Comparison of ENCODE assay signal across 1 cellular context in genomic region chr1:155688318-155689121, GRCh38.
TF ChIP-seq lines count a peak whose summit lies in the region.

DAP3 (plus strand) TSS chr1:155689091; CDS start chr1:155709780, 20,689 bp downstream.
A gene with protein sequence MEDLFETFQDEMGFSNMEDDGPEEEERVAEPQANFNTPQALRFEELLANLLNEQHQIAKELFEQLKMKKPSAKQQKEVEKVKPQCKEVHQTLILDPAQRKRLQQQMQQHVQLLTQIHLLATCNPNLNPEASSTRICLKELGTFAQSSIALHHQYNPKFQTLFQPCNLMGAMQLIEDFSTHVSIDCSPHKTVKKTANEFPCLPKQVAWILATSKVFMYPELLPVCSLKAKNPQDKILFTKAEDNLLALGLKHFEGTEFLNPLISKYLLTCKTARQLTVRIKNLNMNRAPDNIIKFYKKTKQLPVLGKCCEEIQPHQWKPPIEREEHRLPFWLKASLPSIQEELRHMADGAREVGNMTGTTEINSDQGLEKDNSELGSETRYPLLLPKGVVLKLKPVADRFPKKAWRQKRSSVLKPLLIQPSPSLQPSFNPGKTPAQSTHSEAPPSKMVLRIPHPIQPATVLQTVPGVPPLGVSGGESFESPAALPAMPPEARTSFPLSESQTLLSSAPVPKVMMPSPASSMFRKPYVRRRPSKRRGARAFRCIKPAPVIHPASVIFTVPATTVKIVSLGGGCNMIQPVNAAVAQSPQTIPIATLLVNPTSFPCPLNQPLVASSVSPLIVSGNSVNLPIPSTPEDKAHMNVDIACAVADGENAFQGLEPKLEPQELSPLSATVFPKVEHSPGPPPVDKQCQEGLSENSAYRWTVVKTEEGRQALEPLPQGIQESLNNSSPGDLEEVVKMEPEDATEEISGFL (minus strand): TSS chr1:155688774. CDS start chr1:155680436, 8,338 bp downstream.

TF ChIP-seq in K562, 482 proteins besides CTCF, POLR2A, EP300 and RAD21 (continued from another document and continues in another):
- TF ChIP-seq, protein P1, sequence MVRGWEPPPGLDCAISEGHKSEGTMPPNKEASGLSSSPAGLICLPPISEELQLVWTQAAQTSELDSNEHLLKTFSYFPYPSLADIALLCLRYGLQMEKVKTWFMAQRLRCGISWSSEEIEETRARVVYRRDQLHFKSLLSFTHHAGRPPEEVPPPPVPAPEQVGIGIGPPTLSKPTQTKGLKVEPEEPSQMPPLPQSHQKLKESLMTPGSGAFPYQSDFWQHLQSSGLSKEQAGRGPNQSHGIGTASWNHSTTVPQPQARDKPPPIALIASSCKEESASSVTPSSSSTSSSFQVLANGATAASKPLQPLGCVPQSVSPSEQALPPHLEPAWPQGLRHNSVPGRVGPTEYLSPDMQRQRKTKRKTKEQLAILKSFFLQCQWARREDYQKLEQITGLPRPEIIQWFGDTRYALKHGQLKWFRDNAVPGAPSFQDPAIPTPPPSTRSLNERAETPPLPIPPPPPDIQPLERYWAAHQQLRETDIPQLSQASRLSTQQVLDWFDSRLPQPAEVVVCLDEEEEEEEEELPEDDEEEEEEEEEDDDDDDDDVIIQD (CRISPR knock-in tag; IDR thresholded peaks at IDR 0.05), result peak; percentile 70; the same call in 1 of the 2 replicates
- TF ChIP-seq CBX3 (IDR thresholded peaks at IDR 0.05; ENCODE audit: borderline replicate concordance in 1 of 2, low read length in 2 of 2) (0 out of 3 replicates have a peak, but pooled peaks of 1 of the 2 experiments have one; percentile 18), CXXC5 (CRISPR knock-in tag; IDR thresholded peaks at IDR 0.05) (peak; percentile 80), SREBF1 (IDR thresholded peaks at IDR 0.05; ENCODE audit: borderline replicate concordance, low read depth, low read length) (peak; percentile 91), ARNT (IDR thresholded peaks at IDR 0.05) (no peak), NONO (IDR thresholded peaks at IDR 0.05; ENCODE audit: low read depth in 2 of 2, low read length in 1 of 2) (peak in 1 of 2 experiments; percentile 100; a peak in 2 of 4 replicates), TAF9B (IDR thresholded peaks at IDR 0.05; ENCODE audit: partially characterized antibody) (peak; percentile 90), CBFB (CRISPR knock-in tag; IDR thresholded peaks at IDR 0.05) (0 out of 2 replicates have a peak, but pooled peaks have one; percentile 46), MLLT1 (IDR thresholded peaks at IDR 0.05) (peak; percentile 69 to 70; a peak in 2 of 4 replicates), ZNF395 (CRISPR knock-in tag; IDR thresholded peaks at IDR 0.05) (peak; percentile 87), NR3C1 (CRISPR knock-in tag; IDR thresholded peaks at IDR 0.05) (0 out of 2 replicates have a peak, but pooled peaks have one; percentile 15), ZNF3 (CRISPR knock-in tag; IDR thresholded peaks at IDR 0.05) (no peak), ZFX (CRISPR knock-in tag; IDR thresholded peaks at IDR 0.05) (peak; percentile 82), CHCHD3 (CRISPR knock-in tag; IDR thresholded peaks at IDR 0.05) (peak; percentile 20; the same call in 1 of the 2 replicates), ZFP30 (CRISPR knock-in tag; IDR thresholded peaks at IDR 0.05; ENCODE audit: borderline replicate concordance) (no peak), CREB3L1 (IDR thresholded peaks at IDR 0.05; ENCODE audit: borderline replicate concordance, low read depth) (0 out of 2 replicates have a peak, but pooled peaks have one; percentile 26), MAFF (IDR thresholded peaks at IDR 0.05; ENCODE audit: low read length) (peak; percentile 60; the same call in 1 of the 2 replicates), CCNT2 (IDR thresholded peaks at IDR 0.05; ENCODE audit: borderline replicate concordance, extremely low read depth, insufficient read length, low read depth, low read length) (peak; percentile 58), U2AF1 (optimal IDR thresholded peaks at IDR 0.05; ENCODE audit: low read depth, low read length) (no peak), HIVEP1 (CRISPR knock-in tag; IDR thresholded peaks at IDR 0.05) (no peak)
- TF ChIP-seq, protein P2, sequence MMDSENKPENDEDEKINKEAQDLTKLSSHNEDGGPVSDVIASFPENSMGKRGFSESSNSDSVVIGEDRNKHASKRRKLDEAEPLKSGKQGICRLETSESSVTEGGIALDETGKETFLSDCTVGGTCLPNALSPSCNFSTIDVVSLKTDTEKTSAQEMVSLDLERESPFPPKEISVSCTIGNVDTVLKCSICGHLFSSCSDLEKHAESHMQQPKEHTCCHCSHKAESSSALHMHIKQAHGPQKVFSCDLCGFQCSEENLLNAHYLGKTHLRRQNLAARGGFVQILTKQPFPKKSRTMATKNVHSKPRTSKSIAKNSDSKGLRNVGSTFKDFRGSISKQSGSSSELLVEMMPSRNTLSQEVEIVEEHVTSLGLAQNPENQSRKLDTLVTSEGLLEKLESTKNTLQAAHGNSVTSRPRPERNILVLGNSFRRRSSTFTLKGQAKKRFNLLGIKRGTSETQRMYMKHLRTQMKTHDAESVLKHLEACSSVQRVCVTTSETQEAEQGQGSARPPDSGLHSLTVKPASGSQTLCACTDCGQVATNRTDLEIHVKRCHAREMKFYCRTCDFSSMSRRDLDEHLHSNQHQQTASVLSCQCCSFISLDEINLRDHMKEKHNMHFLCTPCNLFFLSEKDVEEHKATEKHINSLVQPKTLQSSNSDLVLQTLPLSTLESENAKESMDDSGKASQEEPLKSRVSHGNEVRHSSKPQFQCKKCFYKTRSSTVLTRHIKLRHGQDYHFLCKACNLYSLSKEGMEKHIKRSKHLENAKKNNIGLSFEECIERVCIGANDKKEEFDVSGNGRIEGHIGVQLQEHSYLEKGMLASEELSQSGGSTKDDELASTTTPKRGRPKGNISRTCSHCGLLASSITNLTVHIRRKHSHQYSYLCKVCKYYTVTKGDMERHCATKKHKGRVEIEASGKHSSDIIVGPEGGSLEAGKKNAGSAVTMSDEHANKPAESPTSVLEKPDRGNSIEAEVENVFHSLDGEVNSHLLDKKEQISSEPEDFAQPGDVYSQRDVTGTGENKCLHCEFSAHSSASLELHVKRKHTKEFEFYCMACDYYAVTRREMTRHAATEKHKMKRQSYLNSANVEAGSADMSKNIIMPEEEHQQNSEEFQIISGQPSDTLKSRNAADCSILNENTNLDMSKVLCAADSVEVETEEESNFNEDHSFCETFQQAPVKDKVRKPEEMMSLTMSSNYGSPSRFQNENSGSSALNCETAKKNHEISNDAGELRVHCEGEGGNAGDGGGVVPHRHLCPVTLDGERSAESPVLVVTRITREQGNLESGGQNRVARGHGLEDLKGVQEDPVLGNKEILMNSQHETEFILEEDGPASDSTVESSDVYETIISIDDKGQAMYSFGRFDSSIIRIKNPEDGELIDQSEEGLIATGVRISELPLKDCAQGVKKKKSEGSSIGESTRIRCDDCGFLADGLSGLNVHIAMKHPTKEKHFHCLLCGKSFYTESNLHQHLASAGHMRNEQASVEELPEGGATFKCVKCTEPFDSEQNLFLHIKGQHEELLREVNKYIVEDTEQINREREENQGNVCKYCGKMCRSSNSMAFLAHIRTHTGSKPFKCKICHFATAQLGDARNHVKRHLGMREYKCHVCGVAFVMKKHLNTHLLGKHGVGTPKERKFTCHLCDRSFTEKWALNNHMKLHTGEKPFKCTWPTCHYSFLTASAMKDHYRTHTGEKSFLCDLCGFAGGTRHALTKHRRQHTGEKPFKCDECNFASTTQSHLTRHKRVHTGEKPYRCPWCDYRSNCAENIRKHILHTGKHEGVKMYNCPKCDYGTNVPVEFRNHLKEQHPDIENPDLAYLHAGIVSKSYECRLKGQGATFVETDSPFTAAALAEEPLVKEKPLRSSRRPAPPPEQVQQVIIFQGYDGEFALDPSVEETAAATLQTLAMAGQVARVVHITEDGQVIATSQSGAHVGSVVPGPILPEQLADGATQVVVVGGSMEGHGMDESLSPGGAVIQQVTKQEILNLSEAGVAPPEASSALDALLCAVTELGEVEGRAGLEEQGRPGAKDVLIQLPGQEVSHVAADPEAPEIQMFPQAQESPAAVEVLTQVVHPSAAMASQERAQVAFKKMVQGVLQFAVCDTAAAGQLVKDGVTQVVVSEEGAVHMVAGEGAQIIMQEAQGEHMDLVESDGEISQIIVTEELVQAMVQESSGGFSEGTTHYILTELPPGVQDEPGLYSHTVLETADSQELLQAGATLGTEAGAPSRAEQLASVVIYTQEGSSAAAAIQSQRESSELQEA (IDR thresholded peaks at IDR 0.05; ENCODE audit: low read depth), result peak; percentile 27; the same call in 1 of the 2 replicates
- TF ChIP-seq, protein P3, sequence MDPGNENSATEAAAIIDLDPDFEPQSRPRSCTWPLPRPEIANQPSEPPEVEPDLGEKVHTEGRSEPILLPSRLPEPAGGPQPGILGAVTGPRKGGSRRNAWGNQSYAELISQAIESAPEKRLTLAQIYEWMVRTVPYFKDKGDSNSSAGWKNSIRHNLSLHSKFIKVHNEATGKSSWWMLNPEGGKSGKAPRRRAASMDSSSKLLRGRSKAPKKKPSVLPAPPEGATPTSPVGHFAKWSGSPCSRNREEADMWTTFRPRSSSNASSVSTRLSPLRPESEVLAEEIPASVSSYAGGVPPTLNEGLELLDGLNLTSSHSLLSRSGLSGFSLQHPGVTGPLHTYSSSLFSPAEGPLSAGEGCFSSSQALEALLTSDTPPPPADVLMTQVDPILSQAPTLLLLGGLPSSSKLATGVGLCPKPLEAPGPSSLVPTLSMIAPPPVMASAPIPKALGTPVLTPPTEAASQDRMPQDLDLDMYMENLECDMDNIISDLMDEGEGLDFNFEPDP (CRISPR knock-in tag; IDR thresholded peaks at IDR 0.05), result peak; percentile 56; the same call in 1 of the 2 replicates
- TF ChIP-seq, protein P4, sequence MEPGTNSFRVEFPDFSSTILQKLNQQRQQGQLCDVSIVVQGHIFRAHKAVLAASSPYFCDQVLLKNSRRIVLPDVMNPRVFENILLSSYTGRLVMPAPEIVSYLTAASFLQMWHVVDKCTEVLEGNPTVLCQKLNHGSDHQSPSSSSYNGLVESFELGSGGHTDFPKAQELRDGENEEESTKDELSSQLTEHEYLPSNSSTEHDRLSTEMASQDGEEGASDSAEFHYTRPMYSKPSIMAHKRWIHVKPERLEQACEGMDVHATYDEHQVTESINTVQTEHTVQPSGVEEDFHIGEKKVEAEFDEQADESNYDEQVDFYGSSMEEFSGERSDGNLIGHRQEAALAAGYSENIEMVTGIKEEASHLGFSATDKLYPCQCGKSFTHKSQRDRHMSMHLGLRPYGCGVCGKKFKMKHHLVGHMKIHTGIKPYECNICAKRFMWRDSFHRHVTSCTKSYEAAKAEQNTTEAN (CRISPR knock-in tag; IDR thresholded peaks at IDR 0.05), result peak; percentile 89; the same call in 1 of the 2 replicates
- TF ChIP-seq, protein P5, sequence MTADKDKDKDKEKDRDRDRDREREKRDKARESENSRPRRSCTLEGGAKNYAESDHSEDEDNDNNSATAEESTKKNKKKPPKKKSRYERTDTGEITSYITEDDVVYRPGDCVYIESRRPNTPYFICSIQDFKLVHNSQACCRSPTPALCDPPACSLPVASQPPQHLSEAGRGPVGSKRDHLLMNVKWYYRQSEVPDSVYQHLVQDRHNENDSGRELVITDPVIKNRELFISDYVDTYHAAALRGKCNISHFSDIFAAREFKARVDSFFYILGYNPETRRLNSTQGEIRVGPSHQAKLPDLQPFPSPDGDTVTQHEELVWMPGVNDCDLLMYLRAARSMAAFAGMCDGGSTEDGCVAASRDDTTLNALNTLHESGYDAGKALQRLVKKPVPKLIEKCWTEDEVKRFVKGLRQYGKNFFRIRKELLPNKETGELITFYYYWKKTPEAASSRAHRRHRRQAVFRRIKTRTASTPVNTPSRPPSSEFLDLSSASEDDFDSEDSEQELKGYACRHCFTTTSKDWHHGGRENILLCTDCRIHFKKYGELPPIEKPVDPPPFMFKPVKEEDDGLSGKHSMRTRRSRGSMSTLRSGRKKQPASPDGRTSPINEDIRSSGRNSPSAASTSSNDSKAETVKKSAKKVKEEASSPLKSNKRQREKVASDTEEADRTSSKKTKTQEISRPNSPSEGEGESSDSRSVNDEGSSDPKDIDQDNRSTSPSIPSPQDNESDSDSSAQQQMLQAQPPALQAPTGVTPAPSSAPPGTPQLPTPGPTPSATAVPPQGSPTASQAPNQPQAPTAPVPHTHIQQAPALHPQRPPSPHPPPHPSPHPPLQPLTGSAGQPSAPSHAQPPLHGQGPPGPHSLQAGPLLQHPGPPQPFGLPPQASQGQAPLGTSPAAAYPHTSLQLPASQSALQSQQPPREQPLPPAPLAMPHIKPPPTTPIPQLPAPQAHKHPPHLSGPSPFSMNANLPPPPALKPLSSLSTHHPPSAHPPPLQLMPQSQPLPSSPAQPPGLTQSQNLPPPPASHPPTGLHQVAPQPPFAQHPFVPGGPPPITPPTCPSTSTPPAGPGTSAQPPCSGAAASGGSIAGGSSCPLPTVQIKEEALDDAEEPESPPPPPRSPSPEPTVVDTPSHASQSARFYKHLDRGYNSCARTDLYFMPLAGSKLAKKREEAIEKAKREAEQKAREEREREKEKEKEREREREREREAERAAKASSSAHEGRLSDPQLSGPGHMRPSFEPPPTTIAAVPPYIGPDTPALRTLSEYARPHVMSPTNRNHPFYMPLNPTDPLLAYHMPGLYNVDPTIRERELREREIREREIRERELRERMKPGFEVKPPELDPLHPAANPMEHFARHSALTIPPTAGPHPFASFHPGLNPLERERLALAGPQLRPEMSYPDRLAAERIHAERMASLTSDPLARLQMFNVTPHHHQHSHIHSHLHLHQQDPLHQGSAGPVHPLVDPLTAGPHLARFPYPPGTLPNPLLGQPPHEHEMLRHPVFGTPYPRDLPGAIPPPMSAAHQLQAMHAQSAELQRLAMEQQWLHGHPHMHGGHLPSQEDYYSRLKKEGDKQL (CRISPR knock-in tag; IDR thresholded peaks at IDR 0.05; ENCODE audit: borderline replicate concordance), result 0 out of 2 replicates have a peak, but pooled peaks have one; percentile 90
